ENCODE assay signal across 8 cellular contexts in the genomic region with DNA sequence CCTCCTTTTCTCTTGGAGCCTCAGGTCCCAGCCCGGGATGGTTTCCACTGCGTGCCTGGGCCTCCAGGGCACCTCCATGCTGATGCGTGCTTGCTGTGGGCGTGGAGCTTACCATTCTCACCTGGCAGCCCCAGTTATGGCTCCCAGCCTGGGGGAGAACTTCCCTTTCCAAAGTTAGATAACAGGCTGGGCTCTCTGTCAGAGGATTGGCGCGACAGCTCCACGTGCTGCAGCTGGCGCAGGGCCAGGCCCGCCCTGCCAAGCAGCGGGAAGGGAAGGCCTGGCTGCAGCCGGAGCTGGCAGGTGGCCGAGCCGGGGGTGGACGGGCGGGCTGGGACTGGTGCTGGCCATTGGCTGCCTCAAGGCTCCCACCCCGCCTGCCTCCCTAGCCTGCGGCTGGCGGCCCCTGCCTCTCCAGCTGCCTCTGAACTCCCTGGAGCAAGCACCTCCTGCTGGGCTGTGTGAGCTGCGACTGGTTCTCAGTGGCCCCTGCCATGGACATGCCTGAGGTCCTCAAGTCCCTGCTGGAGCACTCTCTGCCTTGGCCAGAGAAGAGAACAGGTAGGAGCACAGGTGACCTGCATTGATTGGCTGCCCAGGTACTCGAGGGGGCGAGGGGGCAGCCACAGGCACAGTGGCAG. TPM values are rescaled to one million over a fixed set of nuclear protein-coding genes. Genes with fewer than 3 reads are reported as not detected.
A peak's percentile ranks its signal among the peaks of the same experiment; 100 is the strongest.
DNase-seq lines count a peak whose midpoint lies in the region; ATAC-seq, FAIRE-seq and TF ChIP-seq lines count a peak whose summit lies in the region.

No MANE protein-coding gene starts in this region.

- H3K79me2 ChIP-seq in ACC112 (ENCODE audit: control insufficient read depth, insufficient read depth, low read length, unreplicated experiment): no peaks in the 10 kb centered on the region

- H3K36me3 ChIP-seq in ACC112 (ENCODE audit: insufficient read depth, low read length) (no peaks in the 10 kb centered on the region), pancreas (no peaks in the 10 kb centered on the region)

- H3K27ac ChIP-seq in ACC112 (ENCODE audit: low read depth, low read length): no peak overlapping the region
- peak overlapping the region; percentile 75 to 86 (median 80) for H3K27ac ChIP-seq in pancreas

- peak in 1 of 4 donors; percentile 24 for TF ChIP-seq CTCF in pancreas (IDR thresholded peaks at IDR 0.05)

- DNase-seq in GOT3 (lab: John Stamatoyannopoulos, UW): peak; percentile 62
- DNase-seq in NCI-H460 (ENCODE audit: extremely low read depth, low read depth): peak; percentile 28
- DNase-seq in amniotic epithelial cell (ENCODE audit: low read depth): peak; percentile 95
- DNase-seq in Right ventricle myocardium inferior (ENCODE audit: missing footprints): peak; percentile 96
- DNase-seq in pancreas: peak; percentile 98 to 100 (median 100)

- ATAC-seq in Right ventricle myocardium inferior (peak; percentile 96), pancreas (peak; percentile 81 to 91 (median 86)), HG03469 (IDR thresholded peaks at IDR 0.05; ENCODE audit: unreplicated experiment) (no peak), HG02678 (IDR thresholded peaks at IDR 0.05; ENCODE audit: unreplicated experiment) (no peak)

- intact Hi-C loops in Right ventricle myocardium inferior (cut with DNase I): loop anchor here (1.0 to 5.0 kb wide), 2 partner anchors 14 to 65 kb away; a partner anchor contains a TSS
- intact Hi-C loops in pancreas (cut with DNase I): loop anchor here in 1 of 3 donors (10.0 kb wide), 1 partner anchor 62 kb away; a partner anchor contains a TSS

- 2% methylated on average over 21 of the region's 21 CpGs for WGBS in pancreas, 2 donors

- peak; percentile 47 for FAIRE-seq in pancreas (lab: Jason Lieb, UNC)

- peak overlapping the region; percentile 44; the same call in 1 of the 2 replicates for H3K4me3 ChIP-seq in ACC112 (ENCODE audit: low read depth, low read length)
- peak overlapping the region; percentile 14 to 61 (median 56) for H3K4me3 ChIP-seq in pancreas

- H3K9me3 ChIP-seq in pancreas: no peaks in the 10 kb centered on the region

- H3K4me1 ChIP-seq in ACC112 (ENCODE audit: control insufficient read depth, insufficient read depth, low read length, unreplicated experiment) (peaks cover 9% of the 10 kb centered on the region), pancreas (peaks cover 8 to 32% (median 13%) of the 10 kb centered on the region in 3 donors)

- H3K27me3 ChIP-seq in ACC112 (ENCODE audit: insufficient read depth, low read length) (no peaks in the 10 kb centered on the region), pancreas (no peaks in the 10 kb centered on the region)

- H2AFZ ChIP-seq in ACC112 (ENCODE audit: low read length, unreplicated experiment): no peak overlapping the region

RNA-seq across cellular contexts. Expression of a gene that starts 14.6 kb away (rescaled TPM):
- total RNA-seq in NCI-H460 (2014; rRNA removed; shearing (Covaris generic)): 1.1 and 1.6 TPM in 2 replicates
- polyA plus RNA-seq in NCI-H460 (2014; cell fraction: nucleus; rRNA removed): 1.5 and 2.5 TPM in 2 replicates
- total RNA-seq in Right ventricle myocardium inferior (23.5 TPM), pancreas (10 to 100 TPM in 5 of 6 donors, 1 to 10 TPM in 1; 8.3 to 19.6 (median 17.6) TPM)
- 10 to 100 TPM in 1 of 2 donors, 1 to 10 TPM in 1; 8.8 to 18.7 TPM for polyA plus RNA-seq in pancreas

Comparison
In these comparisons a context has a peak if more than half of its experiments do, and no peak if none do; other contexts are left out.
1. DNase-seq: peak in every context shown above with its lines; median percentile 100 in pancreas; 96 in Right ventricle myocardium inferior; 95 in amniotic epithelial cell; 62 in GOT3; 28 in NCI-H460.
2. ATAC-seq: peak in Right ventricle myocardium inferior (single experiment) and pancreas (4 of 4); none in HG03469 (single experiment) and HG02678 (single experiment).